In the genomic region with DNA sequence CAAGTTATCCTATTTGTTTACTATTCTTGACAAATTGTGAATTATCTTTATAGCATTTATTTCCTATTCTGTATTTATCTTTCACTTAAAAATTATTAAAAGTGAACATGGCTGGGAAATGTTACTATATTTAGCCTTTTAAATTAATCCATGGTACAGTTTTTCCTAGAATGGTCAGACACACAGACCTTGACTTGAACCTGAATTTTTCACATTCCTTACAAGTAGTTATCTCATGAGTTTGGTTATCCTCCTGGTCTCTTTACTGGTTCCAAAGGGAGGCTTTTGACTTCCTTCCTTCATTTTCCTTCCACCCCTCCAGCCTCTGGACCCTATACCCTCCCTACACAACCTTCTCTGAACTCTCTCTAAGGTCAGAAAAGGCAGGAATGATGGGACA, we compare ENCODE assay signal across 31 cellular contexts.
"Had no signal": no experiment of that assay in that cellular context is flagged by ENCODE, and none has a peak within 500 bp of the region (broad histone marks: within the 10 kb centered on the region; RNA-seq: fewer than 3 reads in every experiment).

No MANE protein-coding gene starts in this region.

- H3K27ac ChIP-seq: left lung, lower lobe of right lung, neural progenitor cell, neutrophil, parathyroid adenoma, psoas muscle, right atrium auricular region, right lobe of liver, skin epidermis, stomach, testis, thyroid gland, transverse colon, upper lobe of left lung, vagina had no signal

- H3K27me3 Mint-ChIP-seq: naive B cell had no signal

- H3K4me1 ChIP-seq: left lung, lower lobe of right lung, neural progenitor cell, parathyroid adenoma, psoas muscle, right atrium auricular region, right lobe of liver, stomach, testis, thyroid gland, transverse colon, upper lobe of left lung, vagina had no signal

- H3K9me3 Mint-ChIP-seq: immature natural killer cell; naive B cell; natural killer cell; nephron progenitor cell; neural progenitor cell; stimulated activated naive B cell treated with anti-CD40 and anti-IgM and Interleukin-4, amounts not matched to agents 10 μg/mL and 1 μg/mL and 100 μg/mL, for 72 hours had no signal

- H3K4me1 Mint-ChIP-seq: immature natural killer cell; naive B cell; natural killer cell; stimulated activated naive B cell treated with anti-CD40 and anti-IgM and Interleukin-4, amounts not matched to agents 10 μg/mL and 1 μg/mL and 100 μg/mL, for 72 hours had no signal

- H3K9me3 ChIP-seq: left lung, lower lobe of right lung, neutrophil, psoas muscle, right atrium auricular region, right lobe of liver, stomach, testis, thyroid gland, transverse colon, upper lobe of left lung, vagina had no signal

- DNase-seq: hypothalamus; immature natural killer cell; kidney; left colon; left lung; lower lobe of right lung; mammary epithelial cell; mesenchymal stem cell; naive B cell; natural killer cell; nephron progenitor cell; occipital lobe; psoas muscle; right lobe of liver; stimulated activated CD4-positive, alpha-beta T cell treated with anti-CD3 and anti-CD28 coated beads, Interleukin-12 subunit alpha, Interleukin-12 subunit beta, amount 100 ng/mL, for 4 hours; stimulated activated CD4-positive, alpha-beta T cell treated with anti-CD3 and anti-CD28 coated beads, Interleukin-15, amount 100 ng/mL, for 24 hours; stimulated activated CD4-positive, alpha-beta T cell treated with anti-CD3 and anti-CD28 coated beads, Interleukin-2, amount 100 ng/mL, for 24 hours; stimulated activated CD4-positive, alpha-beta T cell treated with anti-CD3 and anti-CD28 coated beads, Interleukin-4, amount 100 ng/mL, for 1 hour; stimulated activated naive B cell treated with anti-CD40 and anti-IgM and Interleukin-4, amounts not matched to agents 10 μg/mL and 1 μg/mL and 100 μg/mL, for 72 hours; stimulated activated naive CD8-positive, alpha-beta T cell treated with anti-CD3 and anti-CD28 coated beads, Interleukin-15, Interleukin-2, amounts not matched to agents 100 U/mL and 50 U/mL, for 24 hours; stomach; testis; thyroid gland; transverse colon; upper lobe of left lung had no signal

- H3K27ac Mint-ChIP-seq: immature natural killer cell; naive B cell; natural killer cell; nephron progenitor cell; neural progenitor cell; stimulated activated naive B cell treated with anti-CD40 and anti-IgM and Interleukin-4, amounts not matched to agents 10 μg/mL and 1 μg/mL and 100 μg/mL, for 72 hours had no signal

- H3K27me3 ChIP-seq: left lung, neural progenitor cell, neutrophil, right atrium auricular region, right lobe of liver, stomach, testis, thyroid gland, transverse colon, upper lobe of left lung, vagina had no signal

- H3K79me2 ChIP-seq: parathyroid adenoma had no signal

- H2AFZ ChIP-seq: neural progenitor cell, parathyroid adenoma had no signal

- H3K9ac ChIP-seq: neural progenitor cell, parathyroid adenoma had no signal

- H3K4me2 ChIP-seq: neural progenitor cell had no signal

- H3K4me3 Mint-ChIP-seq: immature natural killer cell; naive B cell; natural killer cell; nephron progenitor cell; neural progenitor cell; stimulated activated naive B cell treated with anti-CD40 and anti-IgM and Interleukin-4, amounts not matched to agents 10 μg/mL and 1 μg/mL and 100 μg/mL, for 72 hours had no signal

- H3K36me3 Mint-ChIP-seq: immature natural killer cell; naive B cell; natural killer cell; neural progenitor cell; stimulated activated naive B cell treated with anti-CD40 and anti-IgM and Interleukin-4, amounts not matched to agents 10 μg/mL and 1 μg/mL and 100 μg/mL, for 72 hours had no signal
